In genomic region chr10:47349941-47350371, GRCh38 we compare ENCODE assay signal across 1 cellular context.
TF ChIP-seq lines count a peak whose summit lies in the region.

No MANE protein-coding gene starts in this region.

TF ChIP-seq in K562, 482 proteins besides CTCF, POLR2A, EP300 and RAD21:
- TF ChIP-seq SRSF7 (optimal IDR thresholded peaks at IDR 0.05; ENCODE audit: low read depth, low read length): no peak
- no peak for TF ChIP-seq HOXB6 (CRISPR knock-in tag; IDR thresholded peaks at IDR 0.05; ENCODE audit: borderline replicate concordance)
- peak; percentile 65 for TF ChIP-seq HMGN3 (IDR thresholded peaks at IDR 0.05; ENCODE audit: borderline replicate concordance, extremely low read depth, insufficient read length, low read depth, low read length)
- TF ChIP-seq ZNF23 (CRISPR knock-in tag; IDR thresholded peaks at IDR 0.05): no peak
TF ChIP-seq in K562: peak in this region for 1.
